ENCODE assay signal across 22 cellular contexts in the genomic region with DNA sequence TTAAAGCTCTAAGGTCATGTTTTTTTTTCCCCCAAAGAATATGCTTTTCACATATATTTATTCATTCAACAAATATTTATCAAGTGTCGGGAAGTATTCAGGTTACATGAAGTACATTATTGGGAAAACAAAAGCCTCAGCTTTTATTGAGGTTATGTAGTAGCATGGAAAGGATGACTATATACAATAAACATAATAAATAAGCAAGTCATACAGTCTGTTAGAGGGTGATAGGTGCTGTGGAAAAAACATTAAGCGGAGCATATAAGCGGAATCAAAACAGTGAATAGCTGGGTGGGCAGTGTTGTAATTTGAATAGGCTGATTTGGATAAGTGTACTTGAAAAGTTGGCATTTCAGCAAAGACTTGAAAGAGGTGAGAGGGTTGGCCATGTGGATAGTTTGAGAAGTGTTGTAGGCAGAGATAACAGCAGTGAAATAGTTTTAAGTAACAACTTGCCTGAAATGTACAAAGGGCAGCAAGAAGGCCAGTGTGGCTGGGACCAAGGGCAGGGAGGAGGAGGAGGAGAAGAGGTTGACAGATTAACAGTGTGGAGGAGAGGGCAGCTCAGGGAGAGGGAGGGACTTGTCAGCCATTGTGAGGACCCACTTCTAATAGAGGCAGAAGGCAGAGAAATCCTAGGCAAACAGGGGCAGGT.
DNase-seq lines count a peak whose midpoint lies in the region; ATAC-seq, FAIRE-seq and TF ChIP-seq lines count a peak whose summit lies in the region.
"Had no signal": no experiment of that assay in that cellular context is flagged by ENCODE, and none has a peak within 500 bp of the region (broad histone marks: within the 10 kb centered on the region; RNA-seq: fewer than 3 reads in every experiment).

No MANE protein-coding gene starts in this region.

- H3K4me2 ChIP-seq in IMR-90 (ENCODE audit: low read depth, low read length) (no peak overlapping the region), neuronal stem cell (ENCODE audit: insufficient read depth, low read length, poor library complexity, severe bottlenecking) (no peak overlapping the region)
- H3K4me2 ChIP-seq: BLaER1 had no signal

- no peak overlapping the region for H2AK9ac ChIP-seq in IMR-90 (replicated peaks; ENCODE audit: low read depth, low read length, poor library complexity)

- H4K20me1 ChIP-seq in IMR-90 (ENCODE audit: insufficient read depth, low read length) = no peaks in the 10 kb centered on the region
- H4K20me1 ChIP-seq: BLaER1 had no signal

- H4K5ac ChIP-seq in IMR-90 (ENCODE audit: low read depth, low read length) = no peak overlapping the region

- H2BK12ac ChIP-seq in neuronal stem cell (ENCODE audit: low read length) = no peak overlapping the region

- H4K91ac ChIP-seq in IMR-90 (ENCODE audit: insufficient read depth, low read depth, low read length) (no peak overlapping the region), neuronal stem cell (ENCODE audit: low read depth, low read length, poor library complexity) (no peak overlapping the region)

- H3K4me1 ChIP-seq in IMR-90 (ENCODE audit: control insufficient read depth, insufficient read depth, low read length) (no peaks in the 10 kb centered on the region), neuronal stem cell (ENCODE audit: control insufficient read depth in 2 of 2, insufficient read depth in 1 of 2, low read depth in 1 of 2, low read length in 2 of 2) (no peaks in the 10 kb centered on the region), pancreas (no peaks in the 10 kb centered on the region)
- H3K4me1 ChIP-seq: BLaER1, Caco-2 had no signal

- no peak for TF ChIP-seq RAD21 in IMR-90 (IDR thresholded peaks at IDR 0.05; ENCODE audit: low read length)

- peak; percentile 31 for DNase-seq in DMS53 (lab: John Stamatoyannopoulos, UW)
- no peak for DNase-seq in DMS53 treated with DMSO at 0.1 percent for 48 hours (lab: John Stamatoyannopoulos, UW; ENCODE audit: unreplicated experiment)
- DNase-seq in IMR-90 = no peak
- peak; percentile 35 for DNase-seq in left kidney (ENCODE audit: low read depth, low spot score)
- DNase-seq in neuronal stem cell (ENCODE audit: low spot score) = no peak
- DNase-seq in pancreas = no peak
- no peak for DNase-seq in stimulated activated CD4-positive, alpha-beta T cell treated with anti-CD3 and anti-CD28 coated beads, Interleukin-4, amount 100 ng/mL, for 4 hours
- DNase-seq: ACHN; Caco-2; CD4-positive, alpha-beta T cell; GDM1; Karpas-422; MV-4-11; NCI-H1105 treated with DMSO at 0.1 percent for 48 hours; NCI-H2081; NCI-H446; NCI-H526; SHP77 had no signal

- H3K27ac ChIP-seq in IMR-90 (ENCODE audit: insufficient read depth, low read length) (no peak overlapping the region), neuronal stem cell (replicated peaks; ENCODE audit: low read length) (no peak overlapping the region), pancreas (no peak overlapping the region)
- H3K27ac ChIP-seq: 22Rv1, BLaER1, SK-N-MC had no signal

- H3K14ac ChIP-seq in IMR-90 (replicated peaks; ENCODE audit: low read depth, low read length) (no peak overlapping the region), neuronal stem cell (ENCODE audit: low read length) (no peak overlapping the region)

- H3K18ac ChIP-seq in IMR-90 (ENCODE audit: low read depth, low read length) (no peak overlapping the region; the same call in 1 of the 2 replicates), neuronal stem cell (ENCODE audit: low read length) (peak overlapping the region; percentile 55)

- CTCF ChIA-PET in IMR-90 (lab: Yijun Ruan, JAX) = no interaction called here

- H4K8ac ChIP-seq in IMR-90 (ENCODE audit: low read depth in 2 of 2, low read length in 2 of 2) (no peak overlapping the region), neuronal stem cell (ENCODE audit: low read depth, low read length) (no peak overlapping the region)

- no peak overlapping the region; the same call in 1 of the 2 replicates for H3K4ac ChIP-seq in IMR-90 (ENCODE audit: low read depth, low read length)
- H3K4ac ChIP-seq in neuronal stem cell (ENCODE audit: low read length) = no peak overlapping the region

- WGBS in IMR-90 (ENCODE audit: extremely low coverage in 2 of 2, insufficient read length in 1 of 2), 2 experiments = 83% methylated on average over 2 of the region's 3 CpGs; no CpG with 5 or more reads in 1 of the 2 experiments
- no CpG with 5 or more reads among the region's 3 CpGs for WGBS in neuronal stem cell (ENCODE audit: extremely low coverage in 2 of 2, insufficient read length in 2 of 2, insufficient replicate concordance in 1 of 2), 2 donors
- 86 to 92% methylated on average over 3 of the region's 3 CpGs for WGBS in pancreas, 2 donors

- H2BK5ac ChIP-seq in IMR-90 (ENCODE audit: low read depth, low read length, poor library complexity, severe bottlenecking) = no peak overlapping the region
- peak overlapping the region; percentile 8 for H2BK5ac ChIP-seq in neuronal stem cell (ENCODE audit: low read length)

- no peak overlapping the region for H2BK20ac ChIP-seq in IMR-90 (ENCODE audit: low read depth, low read length)

- TF ChIP-seq CTCF in IMR-90 (conservative IDR thresholded peaks at IDR 0.05; ENCODE audit: low read depth, low read length) = no peak
- no peak for TF ChIP-seq CTCF in pancreas (IDR thresholded peaks at IDR 0.05)

- no peak overlapping the region for H2AFZ ChIP-seq in IMR-90 (replicated peaks; ENCODE audit: low read length, poor library complexity)
- H2AFZ ChIP-seq in neuronal stem cell (ENCODE audit: low read length) = peak overlapping the region; percentile 44

- in situ Hi-C loops in IMR-90 (cut with MboI; ENCODE audit: low sequenced_read_pairs) = no loop called here

- no peaks in the 10 kb centered on the region for H3K9me1 ChIP-seq in IMR-90 (ENCODE audit: insufficient read depth, low read length)

- H3K9me3 ChIP-seq in IMR-90 (ENCODE audit: control insufficient read depth, insufficient read depth, low read length) = no peaks in the 10 kb centered on the region
- H3K9me3 ChIP-seq in neuronal stem cell (replicated peaks in 1 of 2; ENCODE audit: control insufficient read depth in 2 of 2, insufficient read depth in 1 of 2, low read depth in 1 of 2, low read length in 2 of 2) = peaks cover 0 to 26% of the 10 kb centered on the region in 2 donors
- H3K9me3 ChIP-seq in pancreas = no peaks in the 10 kb centered on the region
- H3K9me3 ChIP-seq: BLaER1, Caco-2 had no signal

- H3K36me3 ChIP-seq in IMR-90 (ENCODE audit: control insufficient read depth, insufficient read depth, low read length) = no peaks in the 10 kb centered on the region
- no peaks in the 10 kb centered on the region for H3K36me3 ChIP-seq in neuronal stem cell (replicated peaks in 1 of 2; ENCODE audit: control insufficient read depth in 2 of 2, insufficient read depth in 2 of 2, low read length in 2 of 2)
- H3K36me3 ChIP-seq in pancreas = no peaks in the 10 kb centered on the region
- H3K36me3 ChIP-seq: BLaER1 had no signal

- no peak overlapping the region for H3K23ac ChIP-seq in IMR-90 (ENCODE audit: low read depth, low read length)
- no peak overlapping the region for H3K23ac ChIP-seq in neuronal stem cell (ENCODE audit: low read depth, low read length, poor library complexity)

- H2BK120ac ChIP-seq in IMR-90 (ENCODE audit: low read depth, low read length) = no peak overlapping the region
- no peak overlapping the region for H2BK120ac ChIP-seq in neuronal stem cell (ENCODE audit: low read depth, low read length)

- dilution Hi-C loops in IMR-90 (cut with HindIII; ENCODE audit: low sequenced_read_pairs, unreplicated experiment) = no loop called here

- no peak for TF ChIP-seq POLR2A in IMR-90 (IDR thresholded peaks at IDR 0.05; ENCODE audit: low read depth, low read length)

- POLR2A ChIA-PET in IMR-90 (lab: Charles Lee; ENCODE audit: unreplicated experiment) = no interaction called here

- intact Hi-C loops in IMR-90 (cut with micrococcal nuclease) = no loop called here
- intact Hi-C loops in pancreas (cut with DNase I) = no loop called here

- no peak overlapping the region for H3K4me3 ChIP-seq in IMR-90 (ENCODE audit: insufficient read depth, low read depth, low read length)
- H3K4me3 ChIP-seq in neuronal stem cell (ENCODE audit: low read length in 2 of 2) = no peak overlapping the region
- H3K4me3 ChIP-seq in pancreas = no peak overlapping the region
- H3K4me3 ChIP-seq: BLaER1, SK-N-MC had no signal

- H2BK15ac ChIP-seq in IMR-90 (ENCODE audit: low read depth, low read length) (no peak overlapping the region; the same call in 2 of the 3 replicates), neuronal stem cell (ENCODE audit: low read length) (no peak overlapping the region)

- H2AK5ac ChIP-seq in IMR-90 (ENCODE audit: low read depth, low read length) (peak overlapping the region; percentile 39; the same call in 1 of the 2 replicates), neuronal stem cell (ENCODE audit: low read depth, low read length) (no peak overlapping the region)

- ATAC-seq in IMR-90 (ENCODE audit: low read depth) (no peak), pancreas (no peak), HG02973 (IDR thresholded peaks at IDR 0.05; ENCODE audit: unreplicated experiment) (no peak)

- H3K56ac ChIP-seq in IMR-90 (ENCODE audit: extremely low read depth, insufficient read depth, low read length) = no peak overlapping the region

- no peaks in the 10 kb centered on the region for H3K27me3 ChIP-seq in IMR-90 (ENCODE audit: control insufficient read depth, insufficient read depth, low read length)
- no peaks in the 10 kb centered on the region for H3K27me3 ChIP-seq in neuronal stem cell (ENCODE audit: control insufficient read depth in 3 of 3, insufficient read depth in 3 of 3, low read depth in 1 of 3, low read length in 3 of 3)
- no peaks in the 10 kb centered on the region for H3K27me3 ChIP-seq in pancreas
- H3K27me3 ChIP-seq: BLaER1 had no signal

- H3K79me1 ChIP-seq in IMR-90 (ENCODE audit: low read depth in 1 of 2, low read length in 2 of 2) (no peaks in the 10 kb centered on the region), neuronal stem cell (ENCODE audit: low read depth, low read length) (no peaks in the 10 kb centered on the region)

- BruUV-seq in IMR-90 (replicated peaks; lab: Mats Ljungman, UMichigan) = no TSS peak

- no peak overlapping the region for H3K9ac ChIP-seq in IMR-90 (ENCODE audit: low read depth, low read length)
- H3K9ac ChIP-seq in neuronal stem cell (ENCODE audit: low read depth, low read length, poor library complexity) = no peak overlapping the region
- H3K9ac ChIP-seq: BLaER1 had no signal

- no peak for FAIRE-seq in pancreas (lab: Jason Lieb, UNC)

TF ChIP-seq in IMR-90, 13 proteins besides CTCF, POLR2A, EP300 and RAD21 (continues in another document):
- no peak for TF ChIP-seq CHD1 (IDR thresholded peaks at IDR 0.05; ENCODE audit: low read depth, low read length)
- no peak for TF ChIP-seq MAZ (IDR thresholded peaks at IDR 0.05; ENCODE audit: borderline replicate concordance, low read depth, low read length)
- TF ChIP-seq SMC3 (IDR thresholded peaks at IDR 0.05; ENCODE audit: low read depth, low read length) = no peak
- TF ChIP-seq BHLHE40 (IDR thresholded peaks at IDR 0.05; ENCODE audit: low read depth, low read length) = no peak

Comparison
In these comparisons a context has a peak if more than half of its experiments do, and no peak if none do; other contexts are left out.
1. DNase-seq: peak in DMS53 (single experiment) and left kidney (single experiment); none in DMS53 treated with DMSO at 0.1 percent for 48 hours (single experiment), IMR-90 (single experiment), neuronal stem cell (single experiment), pancreas (0 of 6) and stimulated activated CD4-positive, alpha-beta T cell treated with anti-CD3 and anti-CD28 coated beads, Interleukin-4, amount 100 ng/mL, for 4 hours (0 of 2).